Comparison of ENCODE assay signal across 25 cellular contexts in genomic region chr2:35199298-35199697, GRCh38.
DNase-seq lines count a peak whose midpoint lies in the region; ATAC-seq, FAIRE-seq and TF ChIP-seq lines count a peak whose summit lies in the region.
"Had no signal": no experiment of that assay in that cellular context is flagged by ENCODE, and none has a peak within 500 bp of the region (broad histone marks: within the 10 kb centered on the region; RNA-seq: fewer than 3 reads in every experiment).

No MANE protein-coding gene starts in this region.

- H3K4me2 ChIP-seq in GM23338 (no peak overlapping the region), HepG2 (ENCODE audit: low read depth, low read length) (no peak overlapping the region)

- H3K36me3 Mint-ChIP-seq in GM23338 (ENCODE audit: low read depth) (peaks cover 6% of the 10 kb centered on the region; the same call in 2 of the 3 replicates), neural crest cell (ENCODE audit: low read depth) (no peaks in the 10 kb centered on the region)
- H3K36me3 Mint-ChIP-seq: activated naive CD8-positive, alpha-beta T cell; CD8-positive, alpha-beta memory T cell had no signal

- TF ChIP-seq CTCF in GM23338 (conservative IDR thresholded peaks at IDR 0.05; ENCODE audit: low read depth in 2 of 2) = peak; percentile 53 to 54
- peak; percentile 48 for TF ChIP-seq CTCF in LNCAP (IDR thresholded peaks at IDR 0.05)
- TF ChIP-seq CTCF in WERI-Rb-1 (IDR thresholded peaks at IDR 0.05; ENCODE audit: low read depth, low read length) = 0 out of 2 replicates have a peak, but pooled peaks have one; percentile 17
- TF ChIP-seq CTCF in neural crest cell (conservative IDR thresholded peaks at IDR 0.05) = peak; percentile 31
- no peak for TF ChIP-seq CTCF in HepG2 (CRISPR knock-in tag; IDR thresholded peaks at IDR 0.05)

- CTCF ChIA-PET in HepG2 (lab: Yijun Ruan, JAX; ENCODE audit: low intra/inter-chr PET ratio, low total read pairs) = no interaction called here

- H3K79me2 ChIP-seq in GM23338 (replicated peaks; ENCODE audit: insufficient read depth) = no peaks in the 10 kb centered on the region
- H3K79me2 ChIP-seq in HepG2 (ENCODE audit: insufficient read depth, low read length) = no peaks in the 10 kb centered on the region

- H3K4me1 Mint-ChIP-seq in GM23338 (peaks cover 9% of the 10 kb centered on the region; the same call in 2 of the 3 replicates), neural crest cell (no peaks in the 10 kb centered on the region)
- H3K4me1 Mint-ChIP-seq: activated CD4-positive, alpha-beta T cell treated with anti-CD3 and anti-CD28 coated beads, Interleukin-2, amount 10 ng/mL, durations not matched to agents 7 days and 5 days; CD8-positive, alpha-beta memory T cell; central memory CD8-positive, alpha-beta T cell; nephron progenitor cell had no signal

- no peaks in the 10 kb centered on the region for H3K36me3 ChIP-seq in GM23338 (ENCODE audit: insufficient read depth)
- H3K36me3 ChIP-seq in WERI-Rb-1 = no peaks in the 10 kb centered on the region
- H3K36me3 ChIP-seq in HepG2 (replicated peaks in 1 of 2; ENCODE audit: control insufficient read depth in 1 of 2, insufficient read depth in 2 of 2, low read length in 2 of 2) = no peaks in the 10 kb centered on the region
- H3K36me3 ChIP-seq: ascending aorta, thoracic aorta had no signal

- H3K27ac ChIP-seq in GM23338 (ENCODE audit: low read depth) (no peak overlapping the region), WERI-Rb-1 (no peak overlapping the region), HepG2 (ENCODE audit: extremely low read length, insufficient read depth, low read length) (no peak overlapping the region)
- H3K27ac ChIP-seq: ascending aorta, epithelial cell of prostate, thoracic aorta had no signal

- no peak overlapping the region for H2AFZ ChIP-seq in GM23338
- H2AFZ ChIP-seq in HepG2 (ENCODE audit: low read length) = no peak overlapping the region

- no peak for TF ChIP-seq RAD21 in HepG2 (CRISPR knock-in tag; IDR thresholded peaks at IDR 0.05)

- TF ChIP-seq EP300 in HepG2 (IDR thresholded peaks at IDR 0.05; ENCODE audit: low read depth in 2 of 2, low read length in 2 of 2) (no peak), HepG2 (CRISPR knock-in tag; IDR thresholded peaks at IDR 0.05; ENCODE audit: borderline replicate concordance) (no peak)

- H3K4me1 ChIP-seq in GM23338 (ENCODE audit: insufficient read depth) (peaks cover 7% of the 10 kb centered on the region), HepG2 (ENCODE audit: insufficient read depth, low read length) (no peaks in the 10 kb centered on the region)
- H3K4me1 ChIP-seq: ascending aorta had no signal

- intact Hi-C loops in HepG2 (cut with micrococcal nuclease; ENCODE audit: unreplicated experiment) = no loop called here

- POLR2A ChIA-PET in HepG2 (lab: Yijun Ruan, JAX) = no interaction called here

- H4K20me1 ChIP-seq in GM23338 (replicated peaks; ENCODE audit: insufficient read depth) = no peaks in the 10 kb centered on the region
- no peaks in the 10 kb centered on the region for H4K20me1 ChIP-seq in HepG2 (ENCODE audit: insufficient read depth, low read length)

- no peak for TF ChIP-seq POLR2A in HepG2 (IDR thresholded peaks at IDR 0.05; ENCODE audit: insufficient read depth in 1 of 2, low read depth in 2 of 2, low read length in 2 of 2)

- H3K9me3 ChIP-seq in WERI-Rb-1 (ENCODE audit: severe bottlenecking) (no peaks in the 10 kb centered on the region), HepG2 (ENCODE audit: low read length) (peaks cover 33% of the 10 kb centered on the region)
- H3K9me3 ChIP-seq: ascending aorta, thoracic aorta had no signal

- H3K4me3 Mint-ChIP-seq in GM23338 (no peak overlapping the region), neural crest cell (no peak overlapping the region)
- H3K4me3 Mint-ChIP-seq: activated CD4-positive, alpha-beta T cell treated with anti-CD3 and anti-CD28 coated beads, Interleukin-2, amount 10 ng/mL, durations not matched to agents 7 days and 5 days; activated naive CD8-positive, alpha-beta T cell; CD8-positive, alpha-beta memory T cell; central memory CD8-positive, alpha-beta T cell; nephron progenitor cell had no signal

- H3K9me2 ChIP-seq in GM23338 (ENCODE audit: insufficient read depth) = no peaks in the 10 kb centered on the region

- H3K27ac Mint-ChIP-seq in GM23338 (no peak overlapping the region), neural crest cell (ENCODE audit: unreplicated experiment) (no peak overlapping the region)
- H3K27ac Mint-ChIP-seq: activated CD4-positive, alpha-beta T cell treated with anti-CD3 and anti-CD28 coated beads, Interleukin-2, amount 10 ng/mL, durations not matched to agents 7 days and 5 days; activated naive CD8-positive, alpha-beta T cell; activated T-helper 2 cell treated with anti-CD3 and anti-CD28 coated beads, Interferon-gamma antibody, Interleukin-2, Interleukin-4, amounts not matched to agents 10 μg/mL and 5 μg/mL and 100 μg/mL, durations not matched to agents 14 hours and 24 hours and 36 hours; CD8-positive, alpha-beta memory T cell; nephron progenitor cell had no signal

- H3K9me3 Mint-ChIP-seq in GM23338 (peaks cover 6% of the 10 kb centered on the region; the same call in 1 of the 3 replicates), neural crest cell (peaks cover 4% of the 10 kb centered on the region)
- H3K9me3 Mint-ChIP-seq: activated CD4-positive, alpha-beta T cell treated with anti-CD3 and anti-CD28 coated beads, Interleukin-2, amount 10 ng/mL, durations not matched to agents 7 days and 5 days; nephron progenitor cell had no signal

- no peak overlapping the region for H3K9ac ChIP-seq in HepG2 (ENCODE audit: insufficient read depth, low read depth, low read length)

- no peaks in the 10 kb centered on the region for H3K27me3 ChIP-seq in GM23338 (ENCODE audit: insufficient read depth)
- H3K27me3 ChIP-seq in WERI-Rb-1 (ENCODE audit: insufficient read depth, low read depth, severe bottlenecking) = no peaks in the 10 kb centered on the region
- no peaks in the 10 kb centered on the region for H3K27me3 ChIP-seq in HepG2 (ENCODE audit: control insufficient read depth in 1 of 2, insufficient read depth in 2 of 2, low read length in 2 of 2)
- H3K27me3 ChIP-seq: ascending aorta had no signal

- peaks cover 1% of the 10 kb centered on the region for H3K27me3 Mint-ChIP-seq in GM23338 (ENCODE audit: insufficient read depth, low read depth, poor library complexity)
- H3K27me3 Mint-ChIP-seq in neural crest cell (ENCODE audit: low read depth) = no peaks in the 10 kb centered on the region
- H3K27me3 Mint-ChIP-seq: activated CD4-positive, alpha-beta T cell treated with anti-CD3 and anti-CD28 coated beads, Interleukin-2, amount 10 ng/mL, durations not matched to agents 7 days and 5 days; activated naive CD8-positive, alpha-beta T cell; CD8-positive, alpha-beta memory T cell; central memory CD8-positive, alpha-beta T cell had no signal

- no TSS peak for BruUV-seq in HepG2 (replicated peaks; lab: Mats Ljungman, UMichigan)

- DNase-seq in GM23338 (ENCODE audit: low spot score) (peak; percentile 42), WERI-Rb-1 (no peak), neural crest cell (ENCODE audit: low read depth, low spot score) (no peak), HepG2 (ENCODE audit: low spot score) (no peak), COLO668 (lab: John Stamatoyannopoulos, UW; ENCODE audit: unreplicated experiment) (no peak)
- DNase-seq: activated CD4-positive, alpha-beta T cell treated with anti-CD3 and anti-CD28 coated beads, Interleukin-2, amount 10 ng/mL, durations not matched to agents 7 days and 5 days; activated CD8-positive, alpha-beta memory T cell treated with anti-CD3 and anti-CD28 coated beads, Interleukin-2, amount 50 U/mL, for 48 hours; CD8-positive, alpha-beta memory T cell; DMS79 treated with DMSO at 0.1 percent for 48 hours; MM.1S; mucosa of descending colon; NCI-H69; nephron progenitor cell; Right ventricle myocardium superior; stimulated activated naive CD4-positive, alpha-beta T cell; T-helper 1 cell had no signal

- H3K4me3 ChIP-seq in GM23338 = no peak overlapping the region
- no peak overlapping the region for H3K4me3 ChIP-seq in WERI-Rb-1 (ENCODE audit: low read depth, low read length)
- no peak overlapping the region for H3K4me3 ChIP-seq in HepG2 (replicated peaks in 1 of 3; ENCODE audit: insufficient read depth in 1 of 3, low read depth in 2 of 3, low read length in 3 of 3)
- H3K4me3 ChIP-seq: ascending aorta, GM12878, mucosa of descending colon, thoracic aorta had no signal

- WGBS in HepG2 (ENCODE audit: low lambda C conversion rate) = 12% methylated on average over 4 of the region's 4 CpGs

- ATAC-seq in GM23338 (no peak), HepG2 (no peak), HG02973 (IDR thresholded peaks at IDR 0.05; ENCODE audit: unreplicated experiment) (no peak)
- ATAC-seq: GM12878, mucosa of descending colon had no signal

- FAIRE-seq in HepG2 (lab: Jason Lieb, UNC) = no peak
- FAIRE-seq: GM12878 had no signal

- in situ Hi-C loops in HepG2 (cut with HindIII; ENCODE audit: extremely low pct_ligation_motif_present, low pct_unique_long_range_greater_than_20kb) = no loop called here

- H3F3A ChIP-seq in GM23338 (replicated peaks; ENCODE audit: low read depth) = no peaks in the 10 kb centered on the region

TF ChIP-seq in GM23338, 12 proteins besides CTCF, POLR2A, EP300 and RAD21 (continues in another document):
- TF ChIP-seq EZH2phosphoT487 (IDR thresholded peaks at IDR 0.05; ENCODE audit: unreplicated experiment) (no peak), ZNF331 (CRISPR knock-in tag; IDR thresholded peaks at IDR 0.05; ENCODE audit: low read depth) (no peak)
- TF ChIP-seq, protein P1, sequence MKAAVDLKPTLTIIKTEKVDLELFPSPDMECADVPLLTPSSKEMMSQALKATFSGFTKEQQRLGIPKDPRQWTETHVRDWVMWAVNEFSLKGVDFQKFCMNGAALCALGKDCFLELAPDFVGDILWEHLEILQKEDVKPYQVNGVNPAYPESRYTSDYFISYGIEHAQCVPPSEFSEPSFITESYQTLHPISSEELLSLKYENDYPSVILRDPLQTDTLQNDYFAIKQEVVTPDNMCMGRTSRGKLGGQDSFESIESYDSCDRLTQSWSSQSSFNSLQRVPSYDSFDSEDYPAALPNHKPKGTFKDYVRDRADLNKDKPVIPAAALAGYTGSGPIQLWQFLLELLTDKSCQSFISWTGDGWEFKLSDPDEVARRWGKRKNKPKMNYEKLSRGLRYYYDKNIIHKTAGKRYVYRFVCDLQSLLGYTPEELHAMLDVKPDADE (IDR thresholded peaks at IDR 0.05) = no peak

TF ChIP-seq in HepG2, 621 proteins besides CTCF, POLR2A, EP300 and RAD21 (continues in another document):
- TF ChIP-seq TIGD3 (CRISPR knock-in tag; IDR thresholded peaks at IDR 0.05; ENCODE audit: borderline replicate concordance) (no peak), ZNF382 (CRISPR knock-in tag; IDR thresholded peaks at IDR 0.05; ENCODE audit: borderline replicate concordance) (no peak)
